Comparison of ENCODE assay signal across 2 cellular contexts in genomic region chr11:843086-843704, GRCh38.
TF ChIP-seq lines count a peak whose summit lies in the region.

No MANE protein-coding gene starts in this region.

TF ChIP-seq in SK-N-SH, 30 proteins besides CTCF, POLR2A, EP300 and RAD21 (continued from another document):
- TF ChIP-seq, protein P1, sequence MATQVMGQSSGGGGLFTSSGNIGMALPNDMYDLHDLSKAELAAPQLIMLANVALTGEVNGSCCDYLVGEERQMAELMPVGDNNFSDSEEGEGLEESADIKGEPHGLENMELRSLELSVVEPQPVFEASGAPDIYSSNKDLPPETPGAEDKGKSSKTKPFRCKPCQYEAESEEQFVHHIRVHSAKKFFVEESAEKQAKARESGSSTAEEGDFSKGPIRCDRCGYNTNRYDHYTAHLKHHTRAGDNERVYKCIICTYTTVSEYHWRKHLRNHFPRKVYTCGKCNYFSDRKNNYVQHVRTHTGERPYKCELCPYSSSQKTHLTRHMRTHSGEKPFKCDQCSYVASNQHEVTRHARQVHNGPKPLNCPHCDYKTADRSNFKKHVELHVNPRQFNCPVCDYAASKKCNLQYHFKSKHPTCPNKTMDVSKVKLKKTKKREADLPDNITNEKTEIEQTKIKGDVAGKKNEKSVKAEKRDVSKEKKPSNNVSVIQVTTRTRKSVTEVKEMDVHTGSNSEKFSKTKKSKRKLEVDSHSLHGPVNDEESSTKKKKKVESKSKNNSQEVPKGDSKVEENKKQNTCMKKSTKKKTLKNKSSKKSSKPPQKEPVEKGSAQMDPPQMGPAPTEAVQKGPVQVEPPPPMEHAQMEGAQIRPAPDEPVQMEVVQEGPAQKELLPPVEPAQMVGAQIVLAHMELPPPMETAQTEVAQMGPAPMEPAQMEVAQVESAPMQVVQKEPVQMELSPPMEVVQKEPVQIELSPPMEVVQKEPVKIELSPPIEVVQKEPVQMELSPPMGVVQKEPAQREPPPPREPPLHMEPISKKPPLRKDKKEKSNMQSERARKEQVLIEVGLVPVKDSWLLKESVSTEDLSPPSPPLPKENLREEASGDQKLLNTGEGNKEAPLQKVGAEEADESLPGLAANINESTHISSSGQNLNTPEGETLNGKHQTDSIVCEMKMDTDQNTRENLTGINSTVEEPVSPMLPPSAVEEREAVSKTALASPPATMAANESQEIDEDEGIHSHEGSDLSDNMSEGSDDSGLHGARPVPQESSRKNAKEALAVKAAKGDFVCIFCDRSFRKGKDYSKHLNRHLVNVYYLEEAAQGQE (IDR thresholded peaks at IDR 0.05; ENCODE audit: low read depth, low read length), result no peak
- TF ChIP-seq TEAD4 (IDR thresholded peaks at IDR 0.05; ENCODE audit: borderline replicate concordance, insufficient read depth) (no peak), ELF1 (IDR thresholded peaks at IDR 0.05) (no peak), EZH2phosphoT487 (IDR thresholded peaks at IDR 0.05; ENCODE audit: borderline replicate concordance, low read depth) (no peak), YY1 (IDR thresholded peaks at IDR 0.05; ENCODE audit: low read depth) (no peak), RCOR1 (IDR thresholded peaks at IDR 0.05; ENCODE audit: low read length) (no peak), FOXJ3 (CRISPR knock-in tag; IDR thresholded peaks at IDR 0.05) (no peak), RFX5 (IDR thresholded peaks at IDR 0.05; ENCODE audit: low read length) (no peak), FOSL2 (IDR thresholded peaks at IDR 0.05; ENCODE audit: borderline replicate concordance, low read depth) (no peak)
- TF ChIP-seq, protein P2, sequence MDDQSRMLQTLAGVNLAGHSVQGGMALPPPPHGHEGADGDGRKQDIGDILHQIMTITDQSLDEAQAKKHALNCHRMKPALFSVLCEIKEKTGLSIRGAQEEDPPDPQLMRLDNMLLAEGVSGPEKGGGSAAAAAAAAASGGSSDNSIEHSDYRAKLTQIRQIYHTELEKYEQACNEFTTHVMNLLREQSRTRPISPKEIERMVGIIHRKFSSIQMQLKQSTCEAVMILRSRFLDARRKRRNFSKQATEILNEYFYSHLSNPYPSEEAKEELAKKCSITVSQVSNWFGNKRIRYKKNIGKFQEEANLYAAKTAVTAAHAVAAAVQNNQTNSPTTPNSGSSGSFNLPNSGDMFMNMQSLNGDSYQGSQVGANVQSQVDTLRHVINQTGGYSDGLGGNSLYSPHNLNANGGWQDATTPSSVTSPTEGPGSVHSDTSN (IDR thresholded peaks at IDR 0.05), result no peak

TF ChIP-seq in SK-N-SH treated with all-trans-retinoic acid at 6 μM for 48 hours, 23 proteins besides CTCF, POLR2A, EP300 and RAD21 (continued from another document):
- TF ChIP-seq CREB5 (CRISPR knock-in tag; IDR thresholded peaks at IDR 0.05; ENCODE audit: low read depth) (no peak), PATZ1 (CRISPR knock-in tag; IDR thresholded peaks at IDR 0.05; ENCODE audit: borderline replicate concordance) (no peak), ZFP30 (CRISPR knock-in tag; IDR thresholded peaks at IDR 0.05) (no peak)
TF ChIP-seq in SK-N-SH treated with all-trans-retinoic acid at 6 μM for 48 hours: peak in this region for 0.
